Comparison of ENCODE assay signal across 8 cellular contexts in the genomic region with DNA sequence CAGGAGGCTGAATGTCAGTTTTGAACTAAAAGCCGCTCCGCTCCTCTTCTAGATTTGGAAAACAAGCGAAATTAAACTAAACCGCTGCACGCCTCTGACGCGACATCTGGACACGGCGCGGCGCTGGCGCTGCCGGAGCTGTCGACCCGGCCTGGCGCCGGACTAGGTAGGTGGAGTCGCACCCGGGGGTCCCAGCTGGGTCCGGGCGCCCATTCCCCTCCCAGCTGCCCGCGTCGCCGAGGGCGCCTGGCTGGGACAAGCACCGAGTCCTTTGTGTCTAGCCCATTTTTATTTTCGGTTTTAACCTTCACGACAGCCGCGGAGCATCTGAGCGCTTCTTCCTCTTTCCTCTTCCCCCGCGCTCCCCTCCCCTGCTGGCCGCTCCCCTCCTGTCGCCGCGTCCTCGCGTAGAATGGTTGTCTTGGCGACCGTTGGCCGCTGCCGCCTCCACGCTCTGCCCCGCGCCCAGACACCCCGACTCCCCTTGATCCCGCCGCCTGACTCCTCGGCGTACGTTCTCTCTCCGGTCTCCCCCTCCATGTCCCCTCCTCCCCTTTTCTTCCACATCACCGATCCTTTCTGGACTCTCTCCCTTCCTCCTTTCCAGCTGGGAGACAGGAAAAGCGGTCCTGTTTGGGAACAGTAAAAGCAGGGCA. TPM values are rescaled to one million over a fixed set of nuclear protein-coding genes. Genes with fewer than 3 reads are reported as not detected.
DNase-seq lines count a peak whose midpoint lies in the region; ATAC-seq and TF ChIP-seq lines count a peak whose summit lies in the region.

No MANE protein-coding gene starts in this region.

- CTCF ChIA-PET in activated CD8-positive, alpha-beta memory T cell treated with anti-CD3 and anti-CD28 coated beads, Interleukin-2, amount 10 ng/mL, durations not matched to agents 7 days and 5 days (lab: Charles Lee): interaction anchor here (0.7 to 5.8 kb wide), 13 partner anchors 9 to 249 kb away, joined by 3 to 62 read pairs (median 3); a partner anchor contains a TSS

- peaks cover 10% of the 10 kb centered on the region for H3K36me3 Mint-ChIP-seq in activated CD8-positive, alpha-beta memory T cell treated with anti-CD3 and anti-CD28 coated beads, Interleukin-2, amount 10 ng/mL, durations not matched to agents 7 days and 5 days

- WGBS in esophagus, 2 donors: 0 to 1% methylated on average over 56 of the region's 56 CpGs
- WGBS in stomach, 5 donors: 0 to 1% (median 0%) methylated on average over 54 to 56 of the region's 56 CpGs

- peak; percentile 78 for TF ChIP-seq POLR2A in GM19099 (IDR thresholded peaks at IDR 0.05; ENCODE audit: extremely low read depth, insufficient read length, low read depth)
- no peak for TF ChIP-seq POLR2A in stomach (IDR thresholded peaks at IDR 0.05)

- H3K27ac ChIP-seq in BLaER1: peak overlapping the region; percentile 88
- peak overlapping the region; percentile 84 to 92 for H3K27ac ChIP-seq in esophagus (ENCODE audit: low read depth in 2 of 2, low read length in 1 of 2)
- H3K27ac ChIP-seq in mucosa of rectum (ENCODE audit: low read depth in 2 of 2, low read length in 2 of 2): peak overlapping the region; percentile 87 to 90
- peak overlapping the region; percentile 77 to 91 (median 82) for H3K27ac ChIP-seq in stomach

- H4K20me1 ChIP-seq in BLaER1: peaks cover 63% of the 10 kb centered on the region

- no peaks in the 10 kb centered on the region for H3K36me3 ChIP-seq in BLaER1
- no peaks in the 10 kb centered on the region for H3K36me3 ChIP-seq in esophagus (ENCODE audit: control insufficient read depth in 2 of 2, insufficient read depth in 2 of 2, low read length in 1 of 2)
- no peaks in the 10 kb centered on the region for H3K36me3 ChIP-seq in mucosa of rectum (ENCODE audit: control insufficient read depth in 2 of 2, insufficient read depth in 2 of 2, low read length in 2 of 2)
- H3K36me3 ChIP-seq in stomach: no peaks in the 10 kb centered on the region

- peak overlapping the region; percentile 95 for H3K4me3 Mint-ChIP-seq in activated CD8-positive, alpha-beta memory T cell treated with anti-CD3 and anti-CD28 coated beads, Interleukin-2, amount 10 ng/mL, durations not matched to agents 7 days and 5 days

- DNase-seq in NCI-H526 (lab: John Stamatoyannopoulos, UW): peak; percentile 78 to 93
- peak; percentile 92 for DNase-seq in activated CD8-positive, alpha-beta memory T cell treated with anti-CD3 and anti-CD28 coated beads, Interleukin-2, amount 10 ng/mL, durations not matched to agents 7 days and 5 days
- peak; percentile 69 for DNase-seq in stomach

- no peak for TF ChIP-seq CTCF in stomach (IDR thresholded peaks at IDR 0.05)

- H3K27ac Mint-ChIP-seq in activated CD8-positive, alpha-beta memory T cell treated with anti-CD3 and anti-CD28 coated beads, Interleukin-2, amount 10 ng/mL, durations not matched to agents 7 days and 5 days: peak overlapping the region; percentile 98

- H3K4me1 Mint-ChIP-seq in activated CD8-positive, alpha-beta memory T cell treated with anti-CD3 and anti-CD28 coated beads, Interleukin-2, amount 10 ng/mL, durations not matched to agents 7 days and 5 days: peaks cover 25% of the 10 kb centered on the region

- H3K9ac ChIP-seq in BLaER1: peak overlapping the region; percentile 86
- H3K9ac ChIP-seq in mucosa of rectum (ENCODE audit: low read depth in 1 of 2, low read length in 2 of 2): peak overlapping the region; percentile 75 to 86

- H3K9me3 ChIP-seq in BLaER1 (peaks cover 2% of the 10 kb centered on the region), esophagus (ENCODE audit: control insufficient read depth in 2 of 2, insufficient read depth in 1 of 2, low read depth in 1 of 2, low read length in 1 of 2) (peaks cover 0 to under 1% of the 10 kb centered on the region in 2 donors), mucosa of rectum (ENCODE audit: control insufficient read depth in 2 of 2, low read length in 2 of 2) (no peaks in the 10 kb centered on the region), stomach (peaks cover 0 to under 1% (median 0%) of the 10 kb centered on the region in 4 donors)

- H3K4me3 ChIP-seq in BLaER1 (peak overlapping the region; percentile 80), esophagus (ENCODE audit: low read depth in 1 of 2, low read length in 2 of 2) (peak overlapping the region; percentile 86 to 88), mucosa of rectum (ENCODE audit: low read length in 2 of 2) (peak overlapping the region; percentile 89 to 90), stomach (peak overlapping the region; percentile 63 to 94 (median 87))

- peak; percentile 90 for ATAC-seq in HG03159 (IDR thresholded peaks at IDR 0.05; ENCODE audit: unreplicated experiment)
- peak; percentile 83 for ATAC-seq in activated CD8-positive, alpha-beta memory T cell treated with anti-CD3 and anti-CD28 coated beads, Interleukin-2, amount 10 ng/mL, durations not matched to agents 7 days and 5 days

- H3K4me1 ChIP-seq in BLaER1 (peaks cover 16% of the 10 kb centered on the region), esophagus (ENCODE audit: control insufficient read depth in 2 of 2, insufficient read depth in 2 of 2, low read length in 1 of 2) (peaks cover 0 to 3% of the 10 kb centered on the region in 2 donors), mucosa of rectum (ENCODE audit: control insufficient read depth in 2 of 2, insufficient read depth in 2 of 2, low read length in 2 of 2) (peaks cover 13 to 15% of the 10 kb centered on the region in 2 donors), stomach (peaks cover 6 to 27% (median 22%) of the 10 kb centered on the region in 4 donors)

- no peak for TF ChIP-seq EP300 in stomach (IDR thresholded peaks at IDR 0.05)

- H3K27me3 ChIP-seq in BLaER1: peaks cover 83% of the 10 kb centered on the region
- peaks cover 0 to 2% of the 10 kb centered on the region in 2 donors for H3K27me3 ChIP-seq in esophagus (ENCODE audit: control insufficient read depth in 1 of 2, insufficient read depth in 2 of 2, low read length in 2 of 2)
- peaks cover 7 to 11% of the 10 kb centered on the region in 2 donors for H3K27me3 ChIP-seq in mucosa of rectum (ENCODE audit: control insufficient read depth in 2 of 2, insufficient read depth in 2 of 2, low read length in 2 of 2)
- H3K27me3 ChIP-seq in stomach: peaks cover under 1 to 74% (median 3%) of the 10 kb centered on the region in 3 donors

- peak overlapping the region; percentile 88 for H3K4me2 ChIP-seq in BLaER1

- peaks cover 26% of the 10 kb centered on the region for H3K27me3 Mint-ChIP-seq in activated CD8-positive, alpha-beta memory T cell treated with anti-CD3 and anti-CD28 coated beads, Interleukin-2, amount 10 ng/mL, durations not matched to agents 7 days and 5 days

- intact Hi-C loops in stomach (cut with DNase I; ENCODE audit: low total_unique reads): no loop called here

- H3K9me3 Mint-ChIP-seq in activated CD8-positive, alpha-beta memory T cell treated with anti-CD3 and anti-CD28 coated beads, Interleukin-2, amount 10 ng/mL, durations not matched to agents 7 days and 5 days (ENCODE audit: low read depth): no peaks in the 10 kb centered on the region

RNA-seq across cellular contexts. Expression of a gene that starts 0.5 kb away (rescaled TPM):
- 1 to 10 TPM; 3.3 to 3.4 TPM for total RNA-seq in activated CD8-positive, alpha-beta memory T cell treated with anti-CD3 and anti-CD28 coated beads, Interleukin-2, amount 10 ng/mL, durations not matched to agents 7 days and 5 days
- polyA plus RNA-seq in esophagus: under 1 TPM; 0.28 to 0.47 TPM
- 1 to 10 TPM in 2 of 5 donors, under 1 TPM in 1, not detected in 2; 0.73 to 1.6 (median 1.4) TPM for total RNA-seq in stomach
- polyA plus RNA-seq in stomach: 1 to 10 TPM in 1 of 3 donors, under 1 TPM in 1, not detected in 1; 0.48 to 1.1 TPM

RNA-seq across cellular contexts. Expression of a gene that starts 0.9 kb away (rescaled TPM):
- total RNA-seq in activated CD8-positive, alpha-beta memory T cell treated with anti-CD3 and anti-CD28 coated beads, Interleukin-2, amount 10 ng/mL, durations not matched to agents 7 days and 5 days: 10 to 100 TPM; 16.9 to 34.1 TPM
- polyA plus RNA-seq in esophagus (10 to 100 TPM in 1 of 2 donors, 1 to 10 TPM in 1; 6.1 to 11.3 TPM), stomach (1 to 10 TPM in 2 of 3 donors, not detected in 1; 1.9 to 3.2 TPM)
- total RNA-seq in stomach: 10 to 100 TPM in 1 of 5 donors, under 1 TPM in 1, not detected in 3; 0.73 to 47.3 TPM

RNA-seq across cellular contexts. Expression of a gene that starts 14.0 kb away (rescaled TPM):
- total RNA-seq in activated CD8-positive, alpha-beta memory T cell treated with anti-CD3 and anti-CD28 coated beads, Interleukin-2, amount 10 ng/mL, durations not matched to agents 7 days and 5 days: 1 to 10 TPM in 1 of 2 experiments, under 1 TPM in 1; 0.93 to 5.9 TPM
- polyA plus RNA-seq in esophagus (10 to 100 TPM; 40.3 to 63.7 TPM), stomach (10 to 100 TPM in 1 of 3 donors, 1 to 10 TPM in 2; 4.7 to 12.8 (median 8.6) TPM)
- 100 to 1,000 TPM in 1 of 5 donors, 1 to 10 TPM in 2, under 1 TPM in 1, not detected in 1; 0.58 to 152 (median 3.6) TPM for total RNA-seq in stomach

Comparison
In these comparisons a context has a peak if more than half of its experiments do, and no peak if none do; other contexts are left out.
1. Peak in every context shown above with its lines: DNase-seq, ATAC-seq, H3K4me3 ChIP-seq and H3K27ac ChIP-seq.